1 cellular context compared by ENCODE assay signal in the genomic region with DNA sequence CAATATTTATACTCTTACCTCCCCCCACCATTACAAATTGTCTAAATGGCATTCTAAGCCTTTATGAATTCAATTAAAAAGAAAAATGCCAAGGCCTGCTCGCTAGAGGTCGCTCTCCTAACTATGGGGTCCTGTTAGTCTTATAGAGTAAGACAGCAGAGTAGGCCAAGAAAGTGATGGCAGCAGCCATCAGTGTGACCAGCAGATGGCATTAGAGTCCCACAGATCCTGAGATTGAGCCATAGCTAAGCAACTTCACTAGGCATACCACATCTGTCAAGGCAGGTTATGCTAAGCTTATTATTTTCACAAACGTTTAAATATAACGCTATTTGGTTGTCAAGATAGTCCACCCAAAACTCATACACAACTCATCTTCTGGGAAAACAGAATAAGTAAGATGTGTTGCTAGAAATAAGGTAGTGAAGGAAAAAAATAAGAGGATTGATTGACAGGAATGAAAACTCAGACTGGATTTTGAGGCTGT.
TF ChIP-seq lines count a peak whose summit lies in the region.

No MANE protein-coding gene starts in this region.

TF ChIP-seq in HEK293, 187 proteins besides CTCF, POLR2A, EP300 and RAD21 (continued from another document):
- 0 out of 2 replicates have a peak, but pooled peaks have one; percentile 15 for TF ChIP-seq ZNF266 (tag by site-specific recombination; IDR thresholded peaks at IDR 0.05; ENCODE audit: low read depth)
- TF ChIP-seq ZNF561 (tag by site-specific recombination; IDR thresholded peaks at IDR 0.05; ENCODE audit: borderline replicate concordance), result peak; percentile 57; the same call in 1 of the 2 replicates
- 0 out of 2 replicates have a peak, but pooled peaks have one; percentile 22 for TF ChIP-seq ZNF629 (tag by site-specific recombination; IDR thresholded peaks at IDR 0.05)
- peak; percentile 100 for TF ChIP-seq ZNF654 (tag by site-specific recombination; IDR thresholded peaks at IDR 0.05; ENCODE audit: low read depth)
- no peak for TF ChIP-seq IKZF3 (tag by site-specific recombination; IDR thresholded peaks at IDR 0.05)
- TF ChIP-seq ZNF16 (tag by site-specific recombination; IDR thresholded peaks at IDR 0.05; ENCODE audit: low read depth), result no peak
- no peak for TF ChIP-seq OVOL3 (tag by site-specific recombination; IDR thresholded peaks at IDR 0.05)
- peak; percentile 98 for TF ChIP-seq ZNF660 (tag by site-specific recombination; IDR thresholded peaks at IDR 0.05)
- peak; percentile 34; the same call in 1 of the 2 replicates for TF ChIP-seq KLF10 (tag by site-specific recombination; IDR thresholded peaks at IDR 0.05)
- TF ChIP-seq ZNF600 (tag by site-specific recombination; IDR thresholded peaks at IDR 0.05), result peak; percentile 67
- TF ChIP-seq YY1 (tag by site-specific recombination; IDR thresholded peaks at IDR 0.05), result 0 out of 2 replicates have a peak, but pooled peaks have one; percentile 21
- TF ChIP-seq ZFP37 (tag by site-specific recombination; IDR thresholded peaks at IDR 0.05), result 0 out of 2 replicates have a peak, but pooled peaks have one; percentile 47
- 0 out of 2 replicates have a peak, but pooled peaks have one; percentile 53 for TF ChIP-seq ZEB2 (tag by site-specific recombination; IDR thresholded peaks at IDR 0.05)
- TF ChIP-seq ZNF24 (tag by site-specific recombination; IDR thresholded peaks at IDR 0.05), result no peak
- TF ChIP-seq ZNF311 (tag by site-specific recombination; IDR thresholded peaks at IDR 0.05; ENCODE audit: borderline replicate concordance), result no peak
- no peak for TF ChIP-seq ZNF549 (tag by site-specific recombination; IDR thresholded peaks at IDR 0.05)
- TF ChIP-seq SP7 (tag by site-specific recombination; IDR thresholded peaks at IDR 0.05), result peak; percentile 59
- TF ChIP-seq, protein P1, sequence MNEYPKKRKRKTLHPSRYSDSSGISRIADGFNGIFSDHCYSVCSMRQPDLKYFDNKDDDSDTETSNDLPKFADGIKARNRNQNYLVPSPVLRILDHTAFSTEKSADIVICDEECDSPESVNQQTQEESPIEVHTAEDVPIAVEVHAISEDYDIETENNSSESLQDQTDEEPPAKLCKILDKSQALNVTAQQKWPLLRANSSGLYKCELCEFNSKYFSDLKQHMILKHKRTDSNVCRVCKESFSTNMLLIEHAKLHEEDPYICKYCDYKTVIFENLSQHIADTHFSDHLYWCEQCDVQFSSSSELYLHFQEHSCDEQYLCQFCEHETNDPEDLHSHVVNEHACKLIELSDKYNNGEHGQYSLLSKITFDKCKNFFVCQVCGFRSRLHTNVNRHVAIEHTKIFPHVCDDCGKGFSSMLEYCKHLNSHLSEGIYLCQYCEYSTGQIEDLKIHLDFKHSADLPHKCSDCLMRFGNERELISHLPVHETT (tag by site-specific recombination; IDR thresholded peaks at IDR 0.05), result no peak
- peak; percentile 89 for TF ChIP-seq ZSCAN30 (tag by site-specific recombination; IDR thresholded peaks at IDR 0.05)
- no peak for TF ChIP-seq ZNF274 (IDR thresholded peaks at IDR 0.05; ENCODE audit: low read length)
- TF ChIP-seq ZNF274 (tag by site-specific recombination; IDR thresholded peaks at IDR 0.05; ENCODE audit: borderline replicate concordance), result no peak
- TF ChIP-seq, protein P2, sequence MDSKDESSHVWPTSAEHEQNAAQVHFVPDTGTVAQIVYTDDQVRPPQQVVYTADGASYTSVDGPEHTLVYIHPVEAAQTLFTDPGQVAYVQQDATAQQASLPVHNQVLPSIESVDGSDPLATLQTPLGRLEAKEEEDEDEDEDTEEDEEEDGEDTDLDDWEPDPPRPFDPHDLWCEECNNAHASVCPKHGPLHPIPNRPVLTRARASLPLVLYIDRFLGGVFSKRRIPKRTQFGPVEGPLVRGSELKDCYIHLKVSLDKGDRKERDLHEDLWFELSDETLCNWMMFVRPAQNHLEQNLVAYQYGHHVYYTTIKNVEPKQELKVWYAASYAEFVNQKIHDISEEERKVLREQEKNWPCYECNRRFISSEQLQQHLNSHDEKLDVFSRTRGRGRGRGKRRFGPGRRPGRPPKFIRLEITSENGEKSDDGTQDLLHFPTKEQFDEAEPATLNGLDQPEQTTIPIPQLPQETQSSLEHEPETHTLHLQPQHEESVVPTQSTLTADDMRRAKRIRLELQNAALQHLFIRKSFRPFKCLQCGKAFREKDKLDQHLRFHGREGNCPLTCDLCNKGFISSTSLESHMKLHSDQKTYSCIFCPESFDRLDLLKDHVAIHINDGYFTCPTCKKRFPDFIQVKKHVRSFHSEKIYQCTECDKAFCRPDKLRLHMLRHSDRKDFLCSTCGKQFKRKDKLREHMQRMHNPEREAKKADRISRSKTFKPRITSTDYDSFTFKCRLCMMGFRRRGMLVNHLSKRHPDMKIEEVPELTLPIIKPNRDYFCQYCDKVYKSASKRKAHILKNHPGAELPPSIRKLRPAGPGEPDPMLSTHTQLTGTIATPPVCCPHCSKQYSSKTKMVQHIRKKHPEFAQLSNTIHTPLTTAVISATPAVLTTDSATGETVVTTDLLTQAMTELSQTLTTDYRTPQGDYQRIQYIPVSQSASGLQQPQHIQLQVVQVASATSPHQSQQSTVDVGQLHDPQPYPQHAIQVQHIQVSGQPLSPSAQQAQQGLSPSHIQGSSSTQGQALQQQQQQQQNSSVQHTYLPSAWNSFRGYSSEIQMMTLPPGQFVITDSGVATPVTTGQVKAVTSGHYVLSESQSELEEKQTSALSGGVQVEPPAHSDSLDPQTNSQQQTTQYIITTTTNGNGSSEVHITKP (tag by site-specific recombination; IDR thresholded peaks at IDR 0.05), result no peak
- no peak for TF ChIP-seq ZNF670 (tag by site-specific recombination; IDR thresholded peaks at IDR 0.05; ENCODE audit: low read depth)
